1 cellular context compared by ENCODE assay signal in genomic region chr22:20904008-20904979, GRCh38.
TF ChIP-seq lines count a peak whose summit lies in the region.

No MANE protein-coding gene starts in this region.

TF ChIP-seq in K562, 482 proteins besides CTCF, POLR2A, EP300 and RAD21 (continued from another document and continues in another):
- TF ChIP-seq HOMEZ (CRISPR knock-in tag; IDR thresholded peaks at IDR 0.05) (no peak), MTF1 (CRISPR knock-in tag; IDR thresholded peaks at IDR 0.05; ENCODE audit: borderline replicate concordance) (no peak), ZNF583 (CRISPR knock-in tag; IDR thresholded peaks at IDR 0.05) (no peak), ZNF431 (CRISPR knock-in tag; IDR thresholded peaks at IDR 0.05) (no peak), SP1 (CRISPR knock-in tag; IDR thresholded peaks at IDR 0.05) (no peak), CREB3 (tag; conservative IDR thresholded peaks at IDR 0.05; ENCODE audit: low read depth) (no peak), SREBF2 (CRISPR knock-in tag; IDR thresholded peaks at IDR 0.05) (no peak), MLLT1 (IDR thresholded peaks at IDR 0.05) (no peak), MAFF (IDR thresholded peaks at IDR 0.05; ENCODE audit: low read length) (no peak), REST (CRISPR knock-in tag; IDR thresholded peaks at IDR 0.05; ENCODE audit: low read depth) (no peak), CREM (IDR thresholded peaks at IDR 0.05; ENCODE audit: low read depth) (peak; percentile 65), USF2 (CRISPR knock-in tag; IDR thresholded peaks at IDR 0.05) (no peak), ETV5 (CRISPR knock-in tag; IDR thresholded peaks at IDR 0.05; ENCODE audit: low read depth) (no peak), NELFE (IDR thresholded peaks at IDR 0.05; ENCODE audit: insufficient read depth, insufficient read length) (no peak), MEF2D (tag; conservative IDR thresholded peaks at IDR 0.05; ENCODE audit: low read depth) (no peak), ZEB2 (IDR thresholded peaks at IDR 0.05) (peak; percentile 76), ADNP (tag; IDR thresholded peaks at IDR 0.05) (no peak), CTBP1 (IDR thresholded peaks at IDR 0.05; ENCODE audit: borderline replicate concordance) (no peak; the same call in 1 of the 2 replicates), ZNF780A (CRISPR knock-in tag; IDR thresholded peaks at IDR 0.05) (no peak), NR1H2 (CRISPR knock-in tag; IDR thresholded peaks at IDR 0.05) (no peak), ZBTB7A (IDR thresholded peaks at IDR 0.05; ENCODE audit: borderline replicate concordance, control insufficient read depth, low read depth, low read length) (no peak), ZNF717 (CRISPR knock-in tag; IDR thresholded peaks at IDR 0.05) (no peak), FOSL1 (tag; conservative IDR thresholded peaks at IDR 0.05) (peak; percentile 97), POLR3A (IDR thresholded peaks at IDR 0.05; ENCODE audit: borderline replicate concordance, extremely low read depth, insufficient read depth, insufficient read length) (no peak), ZBTB2 (IDR thresholded peaks at IDR 0.05) (no peak), CGGBP1 (CRISPR knock-in tag; IDR thresholded peaks at IDR 0.05) (no peak), E2F5 (CRISPR knock-in tag; IDR thresholded peaks at IDR 0.05) (no peak), ZNF785 (CRISPR knock-in tag; IDR thresholded peaks at IDR 0.05) (no peak), ZNF280B (CRISPR knock-in tag; IDR thresholded peaks at IDR 0.05) (no peak), TCFL5 (CRISPR knock-in tag; conservative IDR thresholded peaks at IDR 0.05) (no peak), ZBTB33 (CRISPR knock-in tag; IDR thresholded peaks at IDR 0.05) (no peak), ZNF444 (CRISPR knock-in tag; IDR thresholded peaks at IDR 0.05) (no peak), BRD4 (IDR thresholded peaks at IDR 0.05) (no peak), ZNF445 (CRISPR knock-in tag; IDR thresholded peaks at IDR 0.05; ENCODE audit: low read depth) (no peak), IFI16 (CRISPR knock-in tag; IDR thresholded peaks at IDR 0.05) (no peak), ID3 (CRISPR knock-in tag; IDR thresholded peaks at IDR 0.05) (no peak), ID3 (tag; IDR thresholded peaks at IDR 0.05) (no peak), SRSF3 (IDR thresholded peaks at IDR 0.05; ENCODE audit: insufficient read depth, low read length) (no peak), ELK3 (CRISPR knock-in tag; IDR thresholded peaks at IDR 0.05) (no peak), ZNF146 (CRISPR knock-in tag; IDR thresholded peaks at IDR 0.05; ENCODE audit: unreplicated experiment) (no peak), NEUROD1 (IDR thresholded peaks at IDR 0.05; ENCODE audit: borderline replicate concordance, low read depth, low read length, partially characterized antibody) (peak; percentile 43), SOX6 (IDR thresholded peaks at IDR 0.05) (peak; percentile 55), PURB (CRISPR knock-in tag; IDR thresholded peaks at IDR 0.05; ENCODE audit: low read depth) (no peak), TOE1 (IDR thresholded peaks at IDR 0.05; ENCODE audit: borderline replicate concordance) (no peak), TOE1 (CRISPR knock-in tag; IDR thresholded peaks at IDR 0.05; ENCODE audit: borderline replicate concordance, low read depth) (no peak), ZBTB26 (CRISPR knock-in tag; IDR thresholded peaks at IDR 0.05) (0 out of 2 replicates have a peak, but pooled peaks have one; percentile 28), NFE2 (IDR thresholded peaks at IDR 0.05; ENCODE audit: low read depth) (no peak), SRSF1 (IDR thresholded peaks at IDR 0.05; ENCODE audit: low read depth, low read length) (no peak), HMG20A (CRISPR knock-in tag; conservative IDR thresholded peaks at IDR 0.05) (no peak), U2AF1 (optimal IDR thresholded peaks at IDR 0.05; ENCODE audit: low read depth, low read length) (no peak)
